Comparison of ENCODE assay signal across 20 cellular contexts in genomic region chr9:73715591-73715990, GRCh38.
"Had no signal": no experiment of that assay in that cellular context is flagged by ENCODE, and none has a peak within 500 bp of the region (broad histone marks: within the 10 kb centered on the region; RNA-seq: fewer than 3 reads in every experiment).

No MANE protein-coding gene starts in this region.

- DNase-seq: natural killer cell; occipital lobe; ovary; posterior cingulate gyrus; psoas muscle; right cardiac atrium; right lobe of liver; sigmoid colon; small intestine; stimulated activated CD4-positive, alpha-beta T cell treated with anti-CD3 and anti-CD28 coated beads, Interleukin-15, amount 100 ng/mL, for 24 hours; stimulated activated CD4-positive, alpha-beta T cell treated with anti-CD3 and anti-CD28 coated beads, Interleukin-2, amount 100 ng/mL, for 24 hours; stimulated activated CD4-positive, alpha-beta T cell treated with anti-CD3 and anti-CD28 coated beads, Interleukin-2, amount 100 ng/mL, for 48 hours; stimulated activated CD4-positive, alpha-beta T cell treated with anti-CD3 and anti-CD28 coated beads, Interleukin-4, amount 100 ng/mL, for 24 hours; stimulated activated naive B cell treated with anti-CD40 and anti-IgM and Interleukin-4, amounts not matched to agents 10 μg/mL and 1 μg/mL and 100 μg/mL, for 72 hours; stimulated activated naive CD4-positive, alpha-beta T cell treated with Interleukin-2 at 50 U/mL for 16 hours; stomach; tibial artery; transverse colon; upper lobe of right lung had no signal

- ATAC-seq: natural killer cell; psoas muscle; right cardiac atrium; right lobe of liver; stimulated activated effector memory CD8-positive, alpha-beta T cell treated with anti-CD3 and anti-CD28 coated beads, Interleukin-12 subunit alpha, Interleukin-12 subunit beta, amount 100 ng/mL, for 72 hours; stimulated activated naive B cell treated with anti-CD40 and anti-IgM and Interleukin-4, amounts not matched to agents 10 μg/mL and 1 μg/mL and 100 μg/mL, for 72 hours; upper lobe of right lung had no signal

- FAIRE-seq: small intestine had no signal
